Comparison of ENCODE assay signal across 8 cellular contexts in genomic region chr15:41790756-41791546, GRCh38. TPM values are rescaled to one million over a fixed set of nuclear protein-coding genes. Genes with fewer than 3 reads are reported as not detected.
DNase-seq lines count a peak whose midpoint lies in the region; TF ChIP-seq lines count a peak whose summit lies in the region.

No MANE protein-coding gene starts in this region.

- H3K4me3 ChIP-seq in suprapubic skin, result no peak overlapping the region

- no peaks in the 10 kb centered on the region for H3K27me3 Mint-ChIP-seq in activated CD4-positive, alpha-beta T cell treated with anti-CD3 and anti-CD28 coated beads, Interleukin-2, amount 10 ng/mL, durations not matched to agents 24 days and 14 days
- H3K27me3 Mint-ChIP-seq in activated T-helper 1 cell treated with anti-CD3 and anti-CD28 coated beads, Interleukin-12 subunit alpha, Interleukin-12 subunit beta, Interleukin-2, Interleukin-4 antibody, amounts not matched to agents 30 ng/mL and 10 ng/mL and 1 ng/mL, durations not matched to agents 14 hours and 24 hours and 36 hours (ENCODE audit: insufficient read depth), result no peaks in the 10 kb centered on the region

- no peaks in the 10 kb centered on the region for H3K9me3 Mint-ChIP-seq in activated CD4-positive, alpha-beta T cell treated with anti-CD3 and anti-CD28 coated beads, Interleukin-2, amount 10 ng/mL, durations not matched to agents 24 days and 14 days
- no peaks in the 10 kb centered on the region for H3K9me3 Mint-ChIP-seq in activated T-helper 1 cell treated with anti-CD3 and anti-CD28 coated beads, Interleukin-12 subunit alpha, Interleukin-12 subunit beta, Interleukin-2, Interleukin-4 antibody, amounts not matched to agents 30 ng/mL and 10 ng/mL and 1 ng/mL, durations not matched to agents 14 hours and 24 hours and 36 hours

- peaks cover 83% of the 10 kb centered on the region for H3K4me1 ChIP-seq in suprapubic skin

- WGBS in suprapubic skin, result 30% methylated on average over 5 of the region's 5 CpGs

- no peaks in the 10 kb centered on the region for H3K27me3 ChIP-seq in suprapubic skin

- no peak for TF ChIP-seq CTCF in suprapubic skin (IDR thresholded peaks at IDR 0.05)

- H3K36me3 Mint-ChIP-seq in activated CD4-positive, alpha-beta T cell treated with anti-CD3 and anti-CD28 coated beads, Interleukin-2, amount 10 ng/mL, durations not matched to agents 24 days and 14 days (ENCODE audit: low read depth), result no peaks in the 10 kb centered on the region
- no peaks in the 10 kb centered on the region for H3K36me3 Mint-ChIP-seq in activated T-helper 1 cell treated with anti-CD3 and anti-CD28 coated beads, Interleukin-12 subunit alpha, Interleukin-12 subunit beta, Interleukin-2, Interleukin-4 antibody, amounts not matched to agents 30 ng/mL and 10 ng/mL and 1 ng/mL, durations not matched to agents 14 hours and 24 hours and 36 hours (ENCODE audit: low read depth)

- no peak for TF ChIP-seq EP300 in suprapubic skin (IDR thresholded peaks at IDR 0.05)

- no peak for TF ChIP-seq POLR2A in suprapubic skin (IDR thresholded peaks at IDR 0.05)

- H3K9me3 ChIP-seq in suprapubic skin, result no peaks in the 10 kb centered on the region

- H3K4me3 Mint-ChIP-seq in activated CD4-positive, alpha-beta T cell treated with anti-CD3 and anti-CD28 coated beads, Interleukin-2, amount 10 ng/mL, durations not matched to agents 24 days and 14 days, result peak overlapping the region; percentile 68
- peak overlapping the region; percentile 63 for H3K4me3 Mint-ChIP-seq in activated T-helper 1 cell treated with anti-CD3 and anti-CD28 coated beads, Interleukin-12 subunit alpha, Interleukin-12 subunit beta, Interleukin-2, Interleukin-4 antibody, amounts not matched to agents 30 ng/mL and 10 ng/mL and 1 ng/mL, durations not matched to agents 14 hours and 24 hours and 36 hours

- H3K4me1 Mint-ChIP-seq in activated CD4-positive, alpha-beta T cell treated with anti-CD3 and anti-CD28 coated beads, Interleukin-2, amount 10 ng/mL, durations not matched to agents 24 days and 14 days, result peaks cover 43% of the 10 kb centered on the region
- peaks cover 51% of the 10 kb centered on the region for H3K4me1 Mint-ChIP-seq in activated T-helper 1 cell treated with anti-CD3 and anti-CD28 coated beads, Interleukin-12 subunit alpha, Interleukin-12 subunit beta, Interleukin-2, Interleukin-4 antibody, amounts not matched to agents 30 ng/mL and 10 ng/mL and 1 ng/mL, durations not matched to agents 14 hours and 24 hours and 36 hours (ENCODE audit: low read depth)

- H3K27ac ChIP-seq in suprapubic skin, result peak overlapping the region; percentile 25

- H3K36me3 ChIP-seq in suprapubic skin, result no peaks in the 10 kb centered on the region

- peak overlapping the region; percentile 83 for H3K27ac Mint-ChIP-seq in activated CD4-positive, alpha-beta T cell treated with anti-CD3 and anti-CD28 coated beads, Interleukin-2, amount 10 ng/mL, durations not matched to agents 24 days and 14 days
- peak overlapping the region; percentile 88 for H3K27ac Mint-ChIP-seq in activated T-helper 1 cell treated with anti-CD3 and anti-CD28 coated beads, Interleukin-12 subunit alpha, Interleukin-12 subunit beta, Interleukin-2, Interleukin-4 antibody, amounts not matched to agents 30 ng/mL and 10 ng/mL and 1 ng/mL, durations not matched to agents 14 hours and 24 hours and 36 hours

- intact Hi-C loops in activated CD4-positive, alpha-beta T cell treated with anti-CD3 and anti-CD28 coated beads, Interleukin-2, amount 10 ng/mL, durations not matched to agents 24 days and 14 days (cut with micrococcal nuclease), result no loop called here
- intact Hi-C loops in activated T-helper 1 cell treated with anti-CD3 and anti-CD28 coated beads, Interleukin-12 subunit alpha, Interleukin-12 subunit beta, Interleukin-2, Interleukin-4 antibody, amounts not matched to agents 30 ng/mL and 10 ng/mL and 1 ng/mL, durations not matched to agents 14 hours and 24 hours and 36 hours (cut with micrococcal nuclease), result loop anchor here (2.0 kb wide), 1 partner anchor 20 kb away; no protein-coding TSS in a partner anchor

- no peak for DNase-seq in activated CD4-positive, alpha-beta T cell treated with anti-CD3 and anti-CD28 coated beads, Interleukin-2, amount 10 ng/mL, durations not matched to agents 24 days and 14 days
- DNase-seq in activated CD4-positive, alpha-beta T cell treated with anti-CD3 and anti-CD28 coated beads for 4 hours, result no peak
- no peak for DNase-seq in activated T-helper 1 cell treated with anti-CD3 and anti-CD28 coated beads, Interleukin-12 subunit alpha, Interleukin-12 subunit beta, Interleukin-2, Interleukin-4 antibody, amounts not matched to agents 30 ng/mL and 10 ng/mL and 1 ng/mL, durations not matched to agents 14 hours and 24 hours and 36 hours (ENCODE audit: low spot score)
- DNase-seq in hepatic stellate cell (ENCODE audit: low spot score) (peak; percentile 72), suprapubic skin (ENCODE audit: low spot score in 2 of 2) (no peak), DMS79 treated with DMSO at 0.1 percent for 48 hours (lab: John Stamatoyannopoulos, UW) (no peak), NCI-H2171 treated with DMSO at 0.1 percent for 48 hours (lab: John Stamatoyannopoulos, UW) (no peak)
- DNase-seq in activated CD4-positive, alpha-beta T cell treated with anti-CD3 and anti-CD28 coated beads for 48 hours, result no peak

RNA-seq across cellular contexts. Expression of gene MAPKBP1, which starts 16.7 kb away (rescaled TPM):
- total RNA-seq in activated CD4-positive, alpha-beta T cell treated with anti-CD3 and anti-CD28 coated beads, Interleukin-2, amount 10 ng/mL, durations not matched to agents 24 days and 14 days, result 24.8 and 27.1 TPM in 2 replicates
- 26.3 and 28.2 TPM in 2 replicates for total RNA-seq in activated T-helper 1 cell treated with anti-CD3 and anti-CD28 coated beads, Interleukin-12 subunit alpha, Interleukin-12 subunit beta, Interleukin-2, Interleukin-4 antibody, amounts not matched to agents 30 ng/mL and 10 ng/mL and 1 ng/mL, durations not matched to agents 14 hours and 24 hours and 36 hours
- total RNA-seq in suprapubic skin, result 100 to 1,000 TPM in 1 of 4 donors, 10 to 100 TPM in 3; 69.3 to 157 (median 81.6) TPM

RNA-seq across cellular contexts. Expression of gene JMJD7, which starts 36.9 kb away (rescaled TPM):
- 18.3 and 20.1 TPM in 2 replicates for total RNA-seq in activated CD4-positive, alpha-beta T cell treated with anti-CD3 and anti-CD28 coated beads, Interleukin-2, amount 10 ng/mL, durations not matched to agents 24 days and 14 days
- total RNA-seq in activated T-helper 1 cell treated with anti-CD3 and anti-CD28 coated beads, Interleukin-12 subunit alpha, Interleukin-12 subunit beta, Interleukin-2, Interleukin-4 antibody, amounts not matched to agents 30 ng/mL and 10 ng/mL and 1 ng/mL, durations not matched to agents 14 hours and 24 hours and 36 hours, result 14.2 and 17.8 TPM in 2 replicates
- 10 to 100 TPM; 45.4 to 88.3 (median 60.9) TPM for total RNA-seq in suprapubic skin

RNA-seq across cellular contexts. Expression of gene PLA2G4B, which starts 47.7 kb away (rescaled TPM):
- total RNA-seq in activated CD4-positive, alpha-beta T cell treated with anti-CD3 and anti-CD28 coated beads, Interleukin-2, amount 10 ng/mL, durations not matched to agents 24 days and 14 days, result 8.5 and 8.8 TPM in 2 replicates
- 6.0 and 6.7 TPM in 2 replicates for total RNA-seq in activated T-helper 1 cell treated with anti-CD3 and anti-CD28 coated beads, Interleukin-12 subunit alpha, Interleukin-12 subunit beta, Interleukin-2, Interleukin-4 antibody, amounts not matched to agents 30 ng/mL and 10 ng/mL and 1 ng/mL, durations not matched to agents 14 hours and 24 hours and 36 hours
- 100 to 1,000 TPM in 1 of 4 donors, 10 to 100 TPM in 3; 59.7 to 195 (median 73.7) TPM for total RNA-seq in suprapubic skin
